Comparison of ENCODE assay signal across 7 cellular contexts in genomic region chr6:78829407-78829806, GRCh38.
"Had no signal": no experiment of that assay in that cellular context is flagged by ENCODE, and none has a peak within 500 bp of the region (broad histone marks: within the 10 kb centered on the region; RNA-seq: fewer than 3 reads in every experiment).

No MANE protein-coding gene starts in this region.

- H3K9me3 ChIP-seq: upper lobe of right lung had no signal

- H3K27ac ChIP-seq: upper lobe of right lung had no signal

- H3K27me3 ChIP-seq: upper lobe of right lung had no signal

- DNase-seq: activated T-cell treated with anti-CD3 and anti-CD28 coated beads, Interleukin-2, amount 50 U/mL, for 1 hour; hippocampal formation; kidney glomerular epithelial cell; nephron progenitor cell; stimulated activated CD4-positive, alpha-beta T cell treated with anti-CD3 and anti-CD28 coated beads, Interleukin-4, amount 100 ng/mL, for 1 hour; upper lobe of right lung had no signal

- H3K36me3 ChIP-seq: upper lobe of right lung had no signal

- ATAC-seq: activated CD4-positive, CD25-positive, alpha-beta regulatory T cell treated with anti-CD3 and anti-CD28 coated beads, Interleukin-2, amount 50 U/mL, for 24 hours; upper lobe of right lung had no signal

- H3K4me3 ChIP-seq: upper lobe of right lung had no signal
